9 cellular contexts compared by ENCODE assay signal in the genomic region with DNA sequence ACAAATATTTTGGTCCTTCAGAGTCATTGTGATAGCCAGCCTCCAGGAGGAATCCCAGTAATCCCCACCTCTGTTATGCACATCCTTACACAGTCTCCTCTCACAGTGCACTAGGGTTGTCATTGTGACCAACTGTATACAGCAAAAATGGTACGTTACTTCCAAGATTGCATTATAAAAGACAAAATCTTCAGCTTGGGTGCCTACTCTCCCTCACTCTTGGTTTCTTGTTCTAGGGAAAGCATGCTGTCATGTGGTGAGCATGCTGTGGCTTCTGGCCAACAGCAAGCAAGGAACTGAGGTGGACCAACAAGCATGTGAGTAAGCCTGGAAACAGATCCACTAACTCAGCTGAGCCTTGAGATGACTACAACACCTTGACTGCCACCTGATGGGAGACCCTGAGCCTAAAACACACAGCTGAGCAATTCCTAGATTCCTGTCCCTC.
DNase-seq lines count a peak whose midpoint lies in the region; ATAC-seq and TF ChIP-seq lines count a peak whose summit lies in the region.
"Had no signal": no experiment of that assay in that cellular context is flagged by ENCODE, and none has a peak within 500 bp of the region (broad histone marks: within the 10 kb centered on the region; RNA-seq: fewer than 3 reads in every experiment).

No MANE protein-coding gene starts in this region.

- H2AFZ ChIP-seq in Karpas-422 (ENCODE audit: low read length): no peak overlapping the region

- POLR2A ChIA-PET in MCF 10A (lab: Yijun Ruan, JAX): interaction anchor here (0.8 to 1.9 kb wide), 7 partner anchors 14 to 91 kb away, joined by 3 to 6 read pairs (median 3); no protein-coding TSS in a partner anchor

- ATAC-seq in HG02973 (IDR thresholded peaks at IDR 0.05; ENCODE audit: unreplicated experiment) (peak; percentile 49), left lung (peak; percentile 67), GM21423 (IDR thresholded peaks at IDR 0.05; ENCODE audit: unreplicated experiment) (no peak)

- no peaks in the 10 kb centered on the region for H3K79me2 ChIP-seq in Karpas-422 (ENCODE audit: low read length)

- H4K20me1 ChIP-seq in Karpas-422 (ENCODE audit: insufficient read depth, low read depth, low read length): no peaks in the 10 kb centered on the region

- H3K27me3 Mint-ChIP-seq in MCF 10A (ENCODE audit: insufficient read depth, unreplicated experiment): no peaks in the 10 kb centered on the region

- H3K27ac ChIP-seq in left lung: no peak overlapping the region
- no peak overlapping the region for H3K27ac ChIP-seq in Karpas-422 (ENCODE audit: low read length)

- H3K27ac Mint-ChIP-seq in MCF 10A (ENCODE audit: low read depth, unreplicated experiment): peak overlapping the region; percentile 32

- H3K36me3 ChIP-seq in left lung (no peaks in the 10 kb centered on the region), Karpas-422 (ENCODE audit: insufficient read depth, low read length) (no peaks in the 10 kb centered on the region)

- H3K4me1 Mint-ChIP-seq in MCF 10A (ENCODE audit: insufficient read depth, unreplicated experiment): peaks cover 8% of the 10 kb centered on the region

- H3K9me2 ChIP-seq in Karpas-422 (replicated peaks; ENCODE audit: insufficient read depth, low read length): no peaks in the 10 kb centered on the region

- H3K4me3 ChIP-seq in AG10803 (ENCODE audit: low read length): no peak overlapping the region
- H3K4me3 ChIP-seq in left lung: no peak overlapping the region
- H3K4me3 ChIP-seq in Karpas-422 (ENCODE audit: low read length): no peak overlapping the region

- H3K4me1 ChIP-seq in left lung (no peaks in the 10 kb centered on the region), Karpas-422 (ENCODE audit: low read length) (peaks cover 3% of the 10 kb centered on the region; the same call in 1 of the 2 replicates)

- no peak overlapping the region for H3K4me3 Mint-ChIP-seq in MCF 10A (ENCODE audit: unreplicated experiment)

- no peaks in the 10 kb centered on the region for H3K9me3 Mint-ChIP-seq in MCF 10A (ENCODE audit: unreplicated experiment)

- no peaks in the 10 kb centered on the region for H3K36me3 Mint-ChIP-seq in MCF 10A (ENCODE audit: insufficient read depth, unreplicated experiment)

- H3K9ac ChIP-seq in Karpas-422 (ENCODE audit: low read length): no peak overlapping the region

- no peak for TF ChIP-seq CTCF in AG10803 (conservative IDR thresholded peaks at IDR 0.05; ENCODE audit: low read length)
- no peak for TF ChIP-seq CTCF in MCF 10A (IDR thresholded peaks at IDR 0.05; ENCODE audit: unreplicated experiment)
- TF ChIP-seq CTCF in left lung (IDR thresholded peaks at IDR 0.05): no peak

- DNase-seq in AG10803 (ENCODE audit: low read depth) (peak; percentile 78), MCF 10A (ENCODE audit: unreplicated experiment) (peak; percentile 79), left lung (no peak), hippocampal formation (lab: John Stamatoyannopoulos, UW) (no peak), Karpas-422 (no peak), NCI-H128 (lab: John Stamatoyannopoulos, UW; ENCODE audit: unreplicated experiment) (no peak)
- DNase-seq: DMS153 had no signal

- H3K4me2 ChIP-seq in Karpas-422 (ENCODE audit: low read depth, low read length, poor library complexity, severe bottlenecking): no peak overlapping the region

- CTCF ChIA-PET in MCF 10A (lab: Yijun Ruan, JAX): interaction anchor here (0.8 to 1.6 kb wide), 5 partner anchors 8 to 55 kb away, joined by 3 to 4 read pairs (median 3); no protein-coding TSS in a partner anchor

- intact Hi-C loops in MCF 10A (cut with micrococcal nuclease) (loop anchor here (1.0 kb wide), 1 partner anchor 79 kb away; no protein-coding TSS in a partner anchor), left lung (cut with DNase I) (no loop called here)

- BruUV-seq in MCF 10A (replicated peaks; lab: Mats Ljungman, UMichigan): no TSS peak

- H3K9me3 ChIP-seq in left lung: no peaks in the 10 kb centered on the region
- H3K9me3 ChIP-seq in Karpas-422 (ENCODE audit: low read length): no peaks in the 10 kb centered on the region

- H3K27me3 ChIP-seq in left lung (no peaks in the 10 kb centered on the region), Karpas-422 (ENCODE audit: low read length) (0 out of 2 replicates have a peak, but pooled peaks cover 2% of the 10 kb centered on the region)

Comparison
In these comparisons a context has a peak if more than half of its experiments do, and no peak if none do; other contexts are left out.
1. DNase-seq: peak in AG10803 (single experiment) and MCF 10A (single experiment); none in left lung (0 of 2), hippocampal formation (0 of 2), Karpas-422 (single experiment) and NCI-H128 (single experiment).